In genomic region chr6:148745926-148746325, GRCh38 we compare ENCODE assay signal across 1 cellular context.
A peak's percentile ranks its signal among the peaks of the same experiment; 100 is the strongest.
TF ChIP-seq lines count a peak whose summit lies in the region.

No MANE protein-coding gene starts in this region.

TF ChIP-seq in K562, 482 proteins besides CTCF, POLR2A, EP300 and RAD21 (continued from another document):
- TF ChIP-seq, protein P1, sequence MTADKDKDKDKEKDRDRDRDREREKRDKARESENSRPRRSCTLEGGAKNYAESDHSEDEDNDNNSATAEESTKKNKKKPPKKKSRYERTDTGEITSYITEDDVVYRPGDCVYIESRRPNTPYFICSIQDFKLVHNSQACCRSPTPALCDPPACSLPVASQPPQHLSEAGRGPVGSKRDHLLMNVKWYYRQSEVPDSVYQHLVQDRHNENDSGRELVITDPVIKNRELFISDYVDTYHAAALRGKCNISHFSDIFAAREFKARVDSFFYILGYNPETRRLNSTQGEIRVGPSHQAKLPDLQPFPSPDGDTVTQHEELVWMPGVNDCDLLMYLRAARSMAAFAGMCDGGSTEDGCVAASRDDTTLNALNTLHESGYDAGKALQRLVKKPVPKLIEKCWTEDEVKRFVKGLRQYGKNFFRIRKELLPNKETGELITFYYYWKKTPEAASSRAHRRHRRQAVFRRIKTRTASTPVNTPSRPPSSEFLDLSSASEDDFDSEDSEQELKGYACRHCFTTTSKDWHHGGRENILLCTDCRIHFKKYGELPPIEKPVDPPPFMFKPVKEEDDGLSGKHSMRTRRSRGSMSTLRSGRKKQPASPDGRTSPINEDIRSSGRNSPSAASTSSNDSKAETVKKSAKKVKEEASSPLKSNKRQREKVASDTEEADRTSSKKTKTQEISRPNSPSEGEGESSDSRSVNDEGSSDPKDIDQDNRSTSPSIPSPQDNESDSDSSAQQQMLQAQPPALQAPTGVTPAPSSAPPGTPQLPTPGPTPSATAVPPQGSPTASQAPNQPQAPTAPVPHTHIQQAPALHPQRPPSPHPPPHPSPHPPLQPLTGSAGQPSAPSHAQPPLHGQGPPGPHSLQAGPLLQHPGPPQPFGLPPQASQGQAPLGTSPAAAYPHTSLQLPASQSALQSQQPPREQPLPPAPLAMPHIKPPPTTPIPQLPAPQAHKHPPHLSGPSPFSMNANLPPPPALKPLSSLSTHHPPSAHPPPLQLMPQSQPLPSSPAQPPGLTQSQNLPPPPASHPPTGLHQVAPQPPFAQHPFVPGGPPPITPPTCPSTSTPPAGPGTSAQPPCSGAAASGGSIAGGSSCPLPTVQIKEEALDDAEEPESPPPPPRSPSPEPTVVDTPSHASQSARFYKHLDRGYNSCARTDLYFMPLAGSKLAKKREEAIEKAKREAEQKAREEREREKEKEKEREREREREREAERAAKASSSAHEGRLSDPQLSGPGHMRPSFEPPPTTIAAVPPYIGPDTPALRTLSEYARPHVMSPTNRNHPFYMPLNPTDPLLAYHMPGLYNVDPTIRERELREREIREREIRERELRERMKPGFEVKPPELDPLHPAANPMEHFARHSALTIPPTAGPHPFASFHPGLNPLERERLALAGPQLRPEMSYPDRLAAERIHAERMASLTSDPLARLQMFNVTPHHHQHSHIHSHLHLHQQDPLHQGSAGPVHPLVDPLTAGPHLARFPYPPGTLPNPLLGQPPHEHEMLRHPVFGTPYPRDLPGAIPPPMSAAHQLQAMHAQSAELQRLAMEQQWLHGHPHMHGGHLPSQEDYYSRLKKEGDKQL (CRISPR knock-in tag; IDR thresholded peaks at IDR 0.05; ENCODE audit: borderline replicate concordance), result 0 out of 2 replicates have a peak, but pooled peaks have one; percentile 34
- TF ChIP-seq, protein P2, sequence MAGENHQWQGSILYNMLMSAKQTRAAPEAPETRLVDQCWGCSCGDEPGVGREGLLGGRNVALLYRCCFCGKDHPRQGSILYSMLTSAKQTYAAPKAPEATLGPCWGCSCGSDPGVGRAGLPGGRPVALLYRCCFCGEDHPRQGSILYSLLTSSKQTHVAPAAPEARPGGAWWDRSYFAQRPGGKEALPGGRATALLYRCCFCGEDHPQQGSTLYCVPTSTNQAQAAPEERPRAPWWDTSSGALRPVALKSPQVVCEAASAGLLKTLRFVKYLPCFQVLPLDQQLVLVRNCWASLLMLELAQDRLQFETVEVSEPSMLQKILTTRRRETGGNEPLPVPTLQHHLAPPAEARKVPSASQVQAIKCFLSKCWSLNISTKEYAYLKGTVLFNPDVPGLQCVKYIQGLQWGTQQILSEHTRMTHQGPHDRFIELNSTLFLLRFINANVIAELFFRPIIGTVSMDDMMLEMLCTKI (IDR thresholded peaks at IDR 0.05; ENCODE audit: partially characterized antibody), result no peak
- no peak for TF ChIP-seq GTF2E2 (tag; IDR thresholded peaks at IDR 0.05)
- TF ChIP-seq ZNF316 (IDR thresholded peaks at IDR 0.05), result no peak
- TF ChIP-seq PTBP1 (IDR thresholded peaks at IDR 0.05; ENCODE audit: low read depth, low read length), result no peak
